ENCODE assay signal across 17 cellular contexts in genomic region chr18:14940738-14941137, GRCh38.
DNase-seq lines count a peak whose midpoint lies in the region; ATAC-seq and TF ChIP-seq lines count a peak whose summit lies in the region.
"Had no signal": no experiment of that assay in that cellular context is flagged by ENCODE, and none has a peak within 500 bp of the region (broad histone marks: within the 10 kb centered on the region; RNA-seq: fewer than 3 reads in every experiment).

No MANE protein-coding gene starts in this region.

- H3K36me3 ChIP-seq in transverse colon, result no peaks in the 10 kb centered on the region

- H3K9me3 ChIP-seq in right cardiac atrium (ENCODE audit: control insufficient read depth, low read length), result no peaks in the 10 kb centered on the region
- H3K9me3 ChIP-seq in transverse colon, result no peaks in the 10 kb centered on the region
- H3K9me3 ChIP-seq: Caco-2 had no signal

- peak; percentile 46 for DNase-seq in cardiac septum (ENCODE audit: low spot score)
- no peak for DNase-seq in right cardiac atrium
- peak; percentile 22 for DNase-seq in coronary artery (ENCODE audit: low spot score)
- no peak for DNase-seq in transverse colon
- no peak for DNase-seq in NCI-H510A treated with DMSO at 0.1 percent for 48 hours (lab: John Stamatoyannopoulos, UW)
- DNase-seq: C1 segment of cervical spinal cord, Caco-2, DMS153, DMS79, EL, GDM1, GM23248, H9 had no signal

- H3K27me3 ChIP-seq in right cardiac atrium (ENCODE audit: control insufficient read depth, insufficient read depth) (no peaks in the 10 kb centered on the region), transverse colon (no peaks in the 10 kb centered on the region)

- ATAC-seq in right cardiac atrium (no peak), HG02642 (IDR thresholded peaks at IDR 0.05; ENCODE audit: poor library complexity, unreplicated experiment) (no peak)
- ATAC-seq: CD8-positive, alpha-beta T cell; GM12878; HCT116 had no signal

- WGBS in right cardiac atrium, result 27% methylated on average over 2 of the region's 2 CpGs
- 58% methylated on average over 2 of the region's 2 CpGs; no CpG with 5 or more reads in 1 of the 2 donors for WGBS in transverse colon (ENCODE audit: low coverage in 1 of 2), 2 donors

- intact Hi-C loops in cardiac septum (cut with DNase I), result no loop called here
- intact Hi-C loops in right cardiac atrium (cut with DNase I), result no loop called here
- intact Hi-C loops in transverse colon (cut with DNase I; ENCODE audit: low total_unique reads), result no loop called here

- H3K27ac ChIP-seq in right cardiac atrium (ENCODE audit: low read length) (no peak overlapping the region), coronary artery (no peak overlapping the region), transverse colon (peak overlapping the region in 3 of 4 donors; percentile 68 to 81 (median 69))
- H3K27ac ChIP-seq: GM23248 had no signal

- H3K4me1 ChIP-seq in right cardiac atrium (ENCODE audit: control insufficient read depth, insufficient read depth, low read length) (no peaks in the 10 kb centered on the region), transverse colon (peaks cover 0 to 31% (median 23%) of the 10 kb centered on the region in 4 donors)
- H3K4me1 ChIP-seq: Caco-2 had no signal

- no peak for TF ChIP-seq EP300 in transverse colon (IDR thresholded peaks at IDR 0.05; ENCODE audit: low read depth)

- H3K4me3 ChIP-seq in right cardiac atrium (ENCODE audit: low read length) (no peak overlapping the region), coronary artery (no peak overlapping the region), transverse colon (no peak overlapping the region)
- H3K4me3 ChIP-seq: GM12878, GM23248 had no signal

- no peak for TF ChIP-seq CTCF in coronary artery (IDR thresholded peaks at IDR 0.05)
- no peak for TF ChIP-seq CTCF in transverse colon (IDR thresholded peaks at IDR 0.05)

- in situ Hi-C loops in transverse colon (cut with MboI; ENCODE audit: low pct_ligation_motif_present in 1 of 4, low pct_unique_long_range_greater_than_20kb in 1 of 4, low sequenced_read_pairs in 3 of 4), result no loop called here

- TF ChIP-seq POLR2A in transverse colon (IDR thresholded peaks at IDR 0.05), result no peak

Comparison
In these comparisons a context has a peak if more than half of its experiments do, and no peak if none do; other contexts are left out.
1. DNase-seq: peak in cardiac septum (single experiment) and coronary artery (single experiment); none in right cardiac atrium (0 of 3), transverse colon (single experiment) and NCI-H510A treated with DMSO at 0.1 percent for 48 hours (single experiment).
2. H3K27ac ChIP-seq: peak in transverse colon (3 of 4); none in right cardiac atrium (single experiment) and coronary artery (0 of 2).